17 cellular contexts compared by ENCODE assay signal in genomic region chr13:20570540-20570939, GRCh38. TPM values are rescaled to one million over a fixed set of nuclear protein-coding genes. Genes with fewer than 3 reads are reported as not detected.
DNase-seq lines count a peak whose midpoint lies in the region; ATAC-seq and TF ChIP-seq lines count a peak whose summit lies in the region.
"Had no signal": no experiment of that assay in that cellular context is flagged by ENCODE, and none has a peak within 500 bp of the region (broad histone marks: within the 10 kb centered on the region; RNA-seq: fewer than 3 reads in every experiment).

No MANE protein-coding gene starts in this region.

- peaks cover 20% of the 10 kb centered on the region for H3K4me1 Mint-ChIP-seq in activated CD4-positive, alpha-beta T cell treated with anti-CD3 and anti-CD28 coated beads, Interleukin-2, amount 10 ng/mL, durations not matched to agents 24 days and 14 days
- peaks cover 17% of the 10 kb centered on the region for H3K4me1 Mint-ChIP-seq in CD8-positive, alpha-beta T cell (ENCODE audit: low read depth)

- no peak for ATAC-seq in HG03039 (IDR thresholded peaks at IDR 0.05; ENCODE audit: unreplicated experiment)
- no peak for ATAC-seq in CD8-positive, alpha-beta T cell

- intact Hi-C loops in activated CD4-positive, alpha-beta T cell treated with anti-CD3 and anti-CD28 coated beads, Interleukin-2, amount 10 ng/mL, durations not matched to agents 24 days and 14 days (cut with micrococcal nuclease) = no loop called here
- intact Hi-C loops in CD8-positive, alpha-beta T cell (cut with DNase I, micrococcal nuclease) = no loop called here

- H3K36me3 Mint-ChIP-seq in activated CD4-positive, alpha-beta T cell treated with anti-CD3 and anti-CD28 coated beads, Interleukin-2, amount 10 ng/mL, durations not matched to agents 24 days and 14 days (ENCODE audit: low read depth) = peaks cover 2% of the 10 kb centered on the region
- H3K36me3 Mint-ChIP-seq in CD8-positive, alpha-beta T cell = peaks cover 30% of the 10 kb centered on the region

- H3K27ac Mint-ChIP-seq in activated CD4-positive, alpha-beta T cell treated with anti-CD3 and anti-CD28 coated beads, Interleukin-2, amount 10 ng/mL, durations not matched to agents 24 days and 14 days = no peak overlapping the region
- H3K27ac Mint-ChIP-seq in CD8-positive, alpha-beta T cell = no peak overlapping the region
- H3K27ac Mint-ChIP-seq: CD4-positive, alpha-beta T cell had no signal

- no peak overlapping the region for H3K27ac ChIP-seq in CD8-positive, alpha-beta T cell (ENCODE audit: low read depth, low read length)
- H3K27ac ChIP-seq: PC-9 had no signal

- H3K27me3 Mint-ChIP-seq in activated CD4-positive, alpha-beta T cell treated with anti-CD3 and anti-CD28 coated beads, Interleukin-2, amount 10 ng/mL, durations not matched to agents 24 days and 14 days = no peaks in the 10 kb centered on the region
- no peaks in the 10 kb centered on the region for H3K27me3 Mint-ChIP-seq in CD8-positive, alpha-beta T cell (ENCODE audit: low read depth)
- H3K27me3 Mint-ChIP-seq: CD4-positive, alpha-beta T cell had no signal

- no peak for TF ChIP-seq CTCF in fibroblast of the aortic adventitia (IDR thresholded peaks at IDR 0.05; ENCODE audit: insufficient read depth, low read length)
- no peak for TF ChIP-seq CTCF in CD8-positive, alpha-beta T cell (IDR thresholded peaks at IDR 0.05)

- H3K9me3 ChIP-seq in CD8-positive, alpha-beta T cell (ENCODE audit: low read length) = no peaks in the 10 kb centered on the region

- CTCF ChIA-PET in CD8-positive, alpha-beta T cell (lab: Charles Lee) = no interaction called here

- H3K4me3 ChIP-seq in fibroblast of the aortic adventitia (ENCODE audit: low read depth, low read length) = no peak overlapping the region
- no peak overlapping the region for H3K4me3 ChIP-seq in CD8-positive, alpha-beta T cell (ENCODE audit: low read depth, low read length)
- H3K4me3 ChIP-seq: HAP-1, PC-9 had no signal

- H3K4me1 ChIP-seq in CD8-positive, alpha-beta T cell (ENCODE audit: insufficient read depth, low read length) = no peaks in the 10 kb centered on the region

- H3K9me3 Mint-ChIP-seq in activated CD4-positive, alpha-beta T cell treated with anti-CD3 and anti-CD28 coated beads, Interleukin-2, amount 10 ng/mL, durations not matched to agents 24 days and 14 days = peaks cover 7% of the 10 kb centered on the region
- peaks cover 3% of the 10 kb centered on the region for H3K9me3 Mint-ChIP-seq in CD8-positive, alpha-beta T cell

- peak; percentile 6 for DNase-seq in activated CD4-positive, alpha-beta T cell treated with anti-CD3 and anti-CD28 coated beads, Interleukin-2, amount 10 ng/mL, durations not matched to agents 24 days and 14 days
- DNase-seq in activated CD4-positive, alpha-beta T cell treated with anti-CD3 and anti-CD28 coated beads for 48 hours = no peak
- DNase-seq in NCI-H226 = peak; percentile 6
- DNase-seq in fibroblast of the aortic adventitia (ENCODE audit: low read depth) = peak; percentile 68
- no peak for DNase-seq in HPDE6-E6E7 (ENCODE audit: extremely low spot score)
- DNase-seq in CD8-positive, alpha-beta T cell = no peak
- DNase-seq in RKO (ENCODE audit: low spot score) = no peak
- DNase-seq: 8988T; CD4-positive, alpha-beta T cell; KBM-7; NCI-H1105; NCI-H187; NCI-H446 treated with DMSO at 0.1 percent for 48 hours; NCI-H774; PC-9 had no signal

- H3K36me3 ChIP-seq in CD8-positive, alpha-beta T cell (ENCODE audit: insufficient read depth, low read length) = no peaks in the 10 kb centered on the region
- H3K36me3 ChIP-seq: HAP-1 had no signal

- H3K4me3 Mint-ChIP-seq in activated CD4-positive, alpha-beta T cell treated with anti-CD3 and anti-CD28 coated beads, Interleukin-2, amount 10 ng/mL, durations not matched to agents 24 days and 14 days = no peak overlapping the region
- H3K4me3 Mint-ChIP-seq in CD8-positive, alpha-beta T cell = no peak overlapping the region

- POLR2A ChIA-PET in CD8-positive, alpha-beta T cell (lab: Charles Lee) = no interaction called here

- H3K27me3 ChIP-seq in CD8-positive, alpha-beta T cell (ENCODE audit: insufficient read depth, low read length) = no peaks in the 10 kb centered on the region

RNA-seq across cellular contexts. Expression of gene IFT88, which starts 3.6 kb away (rescaled TPM):
- total RNA-seq in activated CD4-positive, alpha-beta T cell treated with anti-CD3 and anti-CD28 coated beads, Interleukin-2, amount 10 ng/mL, durations not matched to agents 24 days and 14 days = 2.2 and 2.9 TPM in 2 replicates
- total RNA-seq in fibroblast of the aortic adventitia (ENCODE audit: low replicate concordance) = 21.1 TPM in 2 replicates
- 1 to 10 TPM; 7.5 to 8.2 TPM for total RNA-seq in CD8-positive, alpha-beta T cell

RNA-seq across cellular contexts. Expression of gene CRYL1, which starts 44.9 kb away (rescaled TPM):
- 5.8 and 7.1 TPM in 2 replicates for total RNA-seq in activated CD4-positive, alpha-beta T cell treated with anti-CD3 and anti-CD28 coated beads, Interleukin-2, amount 10 ng/mL, durations not matched to agents 24 days and 14 days
- total RNA-seq in fibroblast of the aortic adventitia (ENCODE audit: low replicate concordance) = 14.2 and 21.3 TPM in 2 replicates
- 1 to 10 TPM; 8.0 to 8.5 TPM for total RNA-seq in CD8-positive, alpha-beta T cell

Comparison
In these comparisons a context has a peak if more than half of its experiments do, and no peak if none do; other contexts are left out.
1. DNase-seq: peak in activated CD4-positive, alpha-beta T cell treated with anti-CD3 and anti-CD28 coated beads, Interleukin-2, amount 10 ng/mL, durations not matched to agents 24 days and 14 days (single experiment), NCI-H226 (single experiment) and fibroblast of the aortic adventitia (single experiment); none in activated CD4-positive, alpha-beta T cell treated with anti-CD3 and anti-CD28 coated beads for 48 hours (single experiment), HPDE6-E6E7 (single experiment), CD8-positive, alpha-beta T cell (0 of 7) and RKO (single experiment).